ENCODE assay signal across 28 cellular contexts in the genomic region with DNA sequence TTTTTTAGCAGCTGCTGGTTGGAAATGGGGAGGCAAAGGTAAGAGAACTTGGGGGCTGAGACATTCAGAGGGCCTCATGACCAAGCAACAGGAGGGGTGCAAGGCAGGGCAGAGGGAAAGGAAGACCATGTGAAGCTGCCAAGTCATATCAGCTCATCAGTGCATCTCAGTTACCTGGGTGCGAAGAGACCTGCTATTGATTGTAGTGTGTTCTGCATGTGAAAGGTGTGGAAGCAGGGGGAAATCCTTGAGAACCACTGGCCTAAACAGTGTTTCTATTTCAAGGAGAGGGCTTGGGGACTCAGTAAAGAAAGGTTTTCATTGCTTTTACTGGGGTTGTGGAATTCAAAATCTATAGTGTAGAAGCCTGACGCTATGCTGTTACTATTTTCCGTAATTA.
"Had no signal": no experiment of that assay in that cellular context is flagged by ENCODE, and none has a peak within 500 bp of the region (broad histone marks: within the 10 kb centered on the region; RNA-seq: fewer than 3 reads in every experiment).

No MANE protein-coding gene starts in this region.

- H3K4me1 ChIP-seq: stomach, suprapubic skin, testis, tibial artery, tibial nerve, transverse colon, upper lobe of left lung, upper lobe of right lung, uterus, vagina had no signal

- H3K9me3 ChIP-seq: suprapubic skin, testis, thoracic aorta, tibial nerve, transverse colon, upper lobe of left lung, upper lobe of right lung, uterus, vagina had no signal

- H3K36me3 ChIP-seq: stomach, suprapubic skin, thoracic aorta, tibial artery, tibial nerve, transverse colon, upper lobe of left lung, upper lobe of right lung, uterus, vagina had no signal

- H3K27me3 ChIP-seq: stomach, suprapubic skin, testis, tibial artery, tibial nerve, transverse colon, upper lobe of left lung, upper lobe of right lung, vagina had no signal

- H3K4me1 Mint-ChIP-seq: stimulated activated effector memory CD8-positive, alpha-beta T cell treated with anti-CD3 and anti-CD28 coated beads, Interleukin-12 subunit alpha, Interleukin-12 subunit beta, amount 100 ng/mL, for 72 hours; stimulated activated memory B cell treated with anti-CD40 and anti-IgM and Interleukin-4, amounts not matched to agents 10 μg/mL and 1 μg/mL and 100 μg/mL, for 72 hours; stimulated activated naive B cell treated with anti-CD40 and anti-IgM and Interleukin-4, amounts not matched to agents 10 μg/mL and 1 μg/mL and 100 μg/mL, for 72 hours; stimulated activated naive CD8-positive, alpha-beta T cell treated with anti-CD3 and anti-CD28 coated beads, Interleukin-15, amount 100 ng/mL, for 72 hours had no signal

- H3K4me3 Mint-ChIP-seq: stimulated activated effector memory CD8-positive, alpha-beta T cell treated with anti-CD3 and anti-CD28 coated beads, Interleukin-12 subunit alpha, Interleukin-12 subunit beta, amount 100 ng/mL, for 72 hours; stimulated activated memory B cell treated with anti-CD40 and anti-IgM and Interleukin-4, amounts not matched to agents 10 μg/mL and 1 μg/mL and 100 μg/mL, for 72 hours; stimulated activated naive B cell treated with anti-CD40 and anti-IgM and Interleukin-4, amounts not matched to agents 10 μg/mL and 1 μg/mL and 100 μg/mL, for 72 hours; stimulated activated naive CD8-positive, alpha-beta T cell treated with anti-CD3 and anti-CD28 coated beads, Interleukin-15, amount 100 ng/mL, for 72 hours; stimulated activated naive CD8-positive, alpha-beta T cell treated with anti-CD3 and anti-CD28 coated beads, Interleukin-15, Interleukin-2, amounts not matched to agents 100 ng/mL and 50 ng/mL, for 24 hours; type B pancreatic cell had no signal

- H3K27ac Mint-ChIP-seq: stimulated activated effector memory CD8-positive, alpha-beta T cell treated with anti-CD3 and anti-CD28 coated beads, Interleukin-12 subunit alpha, Interleukin-12 subunit beta, amount 100 ng/mL, for 72 hours; stimulated activated memory B cell treated with anti-CD40 and anti-IgM and Interleukin-4, amounts not matched to agents 10 μg/mL and 1 μg/mL and 100 μg/mL, for 72 hours; stimulated activated naive B cell treated with anti-CD40 and anti-IgM and Interleukin-4, amounts not matched to agents 10 μg/mL and 1 μg/mL and 100 μg/mL, for 72 hours; stimulated activated naive CD8-positive, alpha-beta T cell treated with anti-CD3 and anti-CD28 coated beads, Interleukin-15, Interleukin-2, amounts not matched to agents 100 ng/mL and 50 ng/mL, for 24 hours; type B pancreatic cell had no signal

- H3K36me3 Mint-ChIP-seq: stimulated activated effector memory CD8-positive, alpha-beta T cell treated with anti-CD3 and anti-CD28 coated beads, Interleukin-12 subunit alpha, Interleukin-12 subunit beta, amount 100 ng/mL, for 72 hours; stimulated activated memory B cell treated with anti-CD40 and anti-IgM and Interleukin-4, amounts not matched to agents 10 μg/mL and 1 μg/mL and 100 μg/mL, for 72 hours; stimulated activated naive B cell treated with anti-CD40 and anti-IgM and Interleukin-4, amounts not matched to agents 10 μg/mL and 1 μg/mL and 100 μg/mL, for 72 hours; type B pancreatic cell had no signal

- H3K4me3 ChIP-seq: stomach, suprapubic skin, testis, thoracic aorta, tibial artery, tibial nerve, transverse colon, upper lobe of left lung, upper lobe of right lung, uterus, vagina had no signal

- FAIRE-seq: urothelium cell line had no signal

- H3K27ac ChIP-seq: stomach, suprapubic skin, testis, thoracic aorta, tibial artery, tibial nerve, transverse colon, upper lobe of left lung, upper lobe of right lung, uterus, vagina had no signal

- H3K9me3 Mint-ChIP-seq: stimulated activated effector memory CD8-positive, alpha-beta T cell treated with anti-CD3 and anti-CD28 coated beads, Interleukin-12 subunit alpha, Interleukin-12 subunit beta, amount 100 ng/mL, for 72 hours; stimulated activated memory B cell treated with anti-CD40 and anti-IgM and Interleukin-4, amounts not matched to agents 10 μg/mL and 1 μg/mL and 100 μg/mL, for 72 hours; stimulated activated naive B cell treated with anti-CD40 and anti-IgM and Interleukin-4, amounts not matched to agents 10 μg/mL and 1 μg/mL and 100 μg/mL, for 72 hours; stimulated activated naive CD8-positive, alpha-beta T cell treated with anti-CD3 and anti-CD28 coated beads, Interleukin-15, amount 100 ng/mL, for 72 hours; stimulated activated naive CD8-positive, alpha-beta T cell treated with anti-CD3 and anti-CD28 coated beads, Interleukin-15, Interleukin-2, amounts not matched to agents 100 ng/mL and 50 ng/mL, for 24 hours; type B pancreatic cell had no signal

- DNase-seq: stimulated activated CD4-positive, alpha-beta T cell treated with anti-CD3 and anti-CD28 coated beads, Interleukin-2, amount 100 ng/mL, for 48 hours; stimulated activated CD4-positive, alpha-beta T cell treated with anti-CD3 and anti-CD28 coated beads, Interleukin-4, amount 100 ng/mL, for 1 hour; stimulated activated CD4-positive, alpha-beta T cell treated with anti-CD3 and anti-CD28 coated beads, Interleukin-4, amount 100 ng/mL, for 24 hours; stimulated activated CD4-positive, alpha-beta T cell treated with anti-CD3 and anti-CD28 coated beads, Interleukin-4, amount 100 ng/mL, for 4 hours; stimulated activated CD8-positive, alpha-beta memory T cell treated with anti-CD3 and anti-CD28 coated beads, Interleukin-4, amount 100 ng/mL, for 48 hours; stimulated activated naive B cell treated with anti-CD40 and anti-IgM and Interleukin-4, amounts not matched to agents 10 μg/mL and 1 μg/mL and 100 μg/mL, for 72 hours; stimulated activated naive CD4-positive, alpha-beta T cell; stimulated activated naive CD4-positive, alpha-beta T cell treated with Interleukin-2 at 50 U/mL for 16 hours; stimulated activated naive CD8-positive, alpha-beta T cell treated with anti-CD3 and anti-CD28 coated beads, Interleukin-15, amount 100 ng/mL, for 72 hours; stimulated activated naive CD8-positive, alpha-beta T cell treated with anti-CD3 and anti-CD28 coated beads, Interleukin-15, Interleukin-2, amounts not matched to agents 100 U/mL and 50 U/mL, for 24 hours; stomach; substantia nigra; testis; tibial artery; transverse colon; trophoblast cell; upper lobe of left lung; upper lobe of right lung; uterus had no signal

- ATAC-seq: stimulated activated effector memory CD8-positive, alpha-beta T cell treated with anti-CD3 and anti-CD28 coated beads, Interleukin-12 subunit alpha, Interleukin-12 subunit beta, amount 100 ng/mL, for 72 hours; stimulated activated memory B cell treated with anti-CD40 and anti-IgM and Interleukin-4, amounts not matched to agents 10 μg/mL and 1 μg/mL and 100 μg/mL, for 72 hours; stimulated activated naive B cell treated with anti-CD40 and anti-IgM and Interleukin-4, amounts not matched to agents 10 μg/mL and 1 μg/mL and 100 μg/mL, for 72 hours; stimulated activated naive CD8-positive, alpha-beta T cell treated with anti-CD3 and anti-CD28 coated beads, Interleukin-15, amount 100 ng/mL, for 72 hours; stimulated activated naive CD8-positive, alpha-beta T cell treated with anti-CD3 and anti-CD28 coated beads, Interleukin-15, Interleukin-2, amounts not matched to agents 100 U/mL and 50 U/mL, for 24 hours; upper lobe of right lung had no signal

- H3K27me3 Mint-ChIP-seq: stimulated activated naive CD8-positive, alpha-beta T cell treated with anti-CD3 and anti-CD28 coated beads, Interleukin-15, amount 100 ng/mL, for 72 hours; stimulated activated naive CD8-positive, alpha-beta T cell treated with anti-CD3 and anti-CD28 coated beads, Interleukin-15, Interleukin-2, amounts not matched to agents 100 ng/mL and 50 ng/mL, for 24 hours; type B pancreatic cell had no signal
